Comparison of ENCODE assay signal across 8 cellular contexts in the genomic region with DNA sequence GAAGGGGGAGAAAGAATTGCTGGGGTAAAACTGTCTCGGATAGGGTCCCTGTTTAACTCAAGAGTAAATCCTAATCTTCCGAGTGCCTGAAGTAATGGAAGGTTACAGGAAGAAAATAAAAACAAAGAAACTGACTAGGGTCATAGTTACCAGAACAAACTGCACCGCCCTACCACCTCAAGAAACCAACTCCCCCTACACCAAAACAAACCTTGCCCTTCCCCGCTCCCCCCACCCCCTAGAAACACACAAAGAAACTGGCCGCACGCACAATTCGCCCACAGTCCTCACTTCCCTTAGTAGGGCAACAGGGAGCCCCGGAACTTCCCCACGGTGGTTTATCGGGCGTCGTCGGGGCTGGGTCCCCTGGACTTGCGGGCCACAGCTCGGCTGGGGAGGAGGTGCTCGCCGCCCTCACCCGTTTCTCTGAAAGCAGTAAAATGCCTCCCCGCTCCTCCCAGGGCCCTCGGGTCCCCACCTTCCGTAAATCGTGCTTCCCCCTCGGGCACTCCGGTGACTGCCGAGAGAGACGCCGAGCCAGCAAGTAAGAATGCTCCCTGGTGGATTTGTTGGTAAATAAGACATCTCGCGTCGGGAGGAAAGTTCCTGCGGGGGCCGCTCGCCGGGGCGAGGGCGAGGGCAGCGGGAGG. TPM values are rescaled to one million over a fixed set of nuclear protein-coding genes. Genes with fewer than 3 reads are reported as not detected.
DNase-seq lines count a peak whose midpoint lies in the region; ATAC-seq and TF ChIP-seq lines count a peak whose summit lies in the region.

No MANE protein-coding gene starts in this region.

- H3K4me2 ChIP-seq in PC-9, result peak overlapping the region; percentile 82

- H3K4me1 ChIP-seq in PC-9 (replicated peaks; ENCODE audit: insufficient read depth) (peaks cover 49% of the 10 kb centered on the region), left ventricle myocardium inferior (peaks cover 44% of the 10 kb centered on the region)

- CTCF ChIA-PET in PC-9 (lab: Charles Lee), result interaction anchor here (0.8 kb wide), 1 partner anchor 52 kb away, joined by 4 read pairs; no protein-coding TSS in a partner anchor

- H3K9me2 ChIP-seq in PC-9 (ENCODE audit: insufficient read depth), result 0 out of 2 replicates have a peak, but pooled peaks cover 6% of the 10 kb centered on the region

- no peaks in the 10 kb centered on the region for H3K9me3 ChIP-seq in PC-9 (ENCODE audit: insufficient read depth, low read depth)
- H3K9me3 ChIP-seq in left ventricle myocardium inferior (replicated peaks), result no peaks in the 10 kb centered on the region

- H3F3A ChIP-seq in PC-9 (ENCODE audit: insufficient read depth, low read depth), result peaks cover 12% of the 10 kb centered on the region; the same call in 1 of the 2 replicates

- H3K27ac ChIP-seq in PC-9 (peak overlapping the region; percentile 84), left ventricle myocardium inferior (replicated peaks) (peak overlapping the region; percentile 79), skin epidermis (peak overlapping the region; percentile 57 to 96 (median 89))

- H3K27me3 ChIP-seq in PC-9 (ENCODE audit: insufficient read depth, low read depth), result no peaks in the 10 kb centered on the region
- no peaks in the 10 kb centered on the region for H3K27me3 ChIP-seq in left ventricle myocardium inferior (ENCODE audit: low read depth)

- H3K4me3 ChIP-seq in PC-9 (peak overlapping the region; percentile 91), left ventricle myocardium inferior (peak overlapping the region; percentile 88), skin epidermis (peak overlapping the region; percentile 62 to 84 (median 78))

- peak overlapping the region; percentile 75 for H2AFZ ChIP-seq in PC-9

- H4K20me1 ChIP-seq in PC-9 (ENCODE audit: insufficient read depth), result peaks cover 41% of the 10 kb centered on the region

- H3K36me3 ChIP-seq in PC-9 (ENCODE audit: low read depth), result peaks cover 11% of the 10 kb centered on the region; the same call in 1 of the 2 replicates
- no peaks in the 10 kb centered on the region for H3K36me3 ChIP-seq in left ventricle myocardium inferior

- intact Hi-C loops in PC-9 (cut with micrococcal nuclease; ENCODE audit: unreplicated experiment), result loop anchor here (5.0 to 10.0 kb wide), 3 partner anchors 319 to 1571 kb away; a partner anchor contains a TSS
- intact Hi-C loops in left ventricle myocardium inferior (cut with micrococcal nuclease), result no loop called here

- H3K79me2 ChIP-seq in PC-9 (ENCODE audit: low read depth), result peaks cover 73% of the 10 kb centered on the region

- POLR2A ChIA-PET in PC-9 (lab: Charles Lee; ENCODE audit: unreplicated experiment), result interaction anchor here (0.8 kb wide), 1 partner anchor 34 kb away, joined by 10 read pairs; no protein-coding TSS in a partner anchor

- ATAC-seq in HG02981 (IDR thresholded peaks at IDR 0.05; ENCODE audit: unreplicated experiment), result peak; percentile 20

- BruUV-seq in PC-9 (replicated peaks; lab: Mats Ljungman, UMichigan), result no TSS peak

- DNase-seq in activated effector memory CD4-positive, alpha-beta T cell treated with anti-CD3 and anti-CD28 coated beads, Interleukin-2, amount 50 U/mL, for 16 hours, result peak; percentile 84
- DNase-seq in activated effector memory CD4-positive, alpha-beta T cell treated with Interleukin-2 at 50 U/mL for 16 hours, result no peak
- DNase-seq in PC-9, result no peak
- peak; percentile 47 for DNase-seq in activated gamma-delta T cell treated with anti-CD3 and anti-CD28 coated beads, Interleukin-2, amount 50 U/mL, for 16 hours (ENCODE audit: low read depth)
- DNase-seq in left ventricle myocardium inferior, result peak; percentile 22
- no peak for DNase-seq in SKM-1 (lab: John Stamatoyannopoulos, UW; ENCODE audit: unreplicated experiment)

- TF ChIP-seq CTCF in PC-9 (conservative IDR thresholded peaks at IDR 0.05) (no peak), left ventricle myocardium inferior (IDR thresholded peaks at IDR 0.05; ENCODE audit: borderline replicate concordance) (no peak)

RNA-seq across cellular contexts. Expression of a gene that starts 2.4 kb away (rescaled TPM):
- total RNA-seq in PC-9 (2021) (146 and 152 TPM in 2 replicates), left ventricle myocardium inferior (6.6 TPM)

Comparison
In these comparisons a context has a peak if more than half of its experiments do, and no peak if none do; other contexts are left out.
1. DNase-seq: peak in activated effector memory CD4-positive, alpha-beta T cell treated with anti-CD3 and anti-CD28 coated beads, Interleukin-2, amount 50 U/mL, for 16 hours (single experiment), activated gamma-delta T cell treated with anti-CD3 and anti-CD28 coated beads, Interleukin-2, amount 50 U/mL, for 16 hours (single experiment) and left ventricle myocardium inferior (single experiment); none in activated effector memory CD4-positive, alpha-beta T cell treated with Interleukin-2 at 50 U/mL for 16 hours (single experiment), PC-9 (0 of 2) and SKM-1 (single experiment).
2. RNA of a gene that starts 2.4 kb away (total RNA-seq): 146 to 152 TPM in PC-9; 6.6 TPM in left ventricle myocardium inferior (single experiment); every median in the first group is over 10 times any median in the second.
3. Peak in every context shown above with its lines, with median percentiles within 50 percentile points of each other: H3K27ac ChIP-seq and H3K4me3 ChIP-seq.